9 cellular contexts compared by ENCODE assay signal in the genomic region with DNA sequence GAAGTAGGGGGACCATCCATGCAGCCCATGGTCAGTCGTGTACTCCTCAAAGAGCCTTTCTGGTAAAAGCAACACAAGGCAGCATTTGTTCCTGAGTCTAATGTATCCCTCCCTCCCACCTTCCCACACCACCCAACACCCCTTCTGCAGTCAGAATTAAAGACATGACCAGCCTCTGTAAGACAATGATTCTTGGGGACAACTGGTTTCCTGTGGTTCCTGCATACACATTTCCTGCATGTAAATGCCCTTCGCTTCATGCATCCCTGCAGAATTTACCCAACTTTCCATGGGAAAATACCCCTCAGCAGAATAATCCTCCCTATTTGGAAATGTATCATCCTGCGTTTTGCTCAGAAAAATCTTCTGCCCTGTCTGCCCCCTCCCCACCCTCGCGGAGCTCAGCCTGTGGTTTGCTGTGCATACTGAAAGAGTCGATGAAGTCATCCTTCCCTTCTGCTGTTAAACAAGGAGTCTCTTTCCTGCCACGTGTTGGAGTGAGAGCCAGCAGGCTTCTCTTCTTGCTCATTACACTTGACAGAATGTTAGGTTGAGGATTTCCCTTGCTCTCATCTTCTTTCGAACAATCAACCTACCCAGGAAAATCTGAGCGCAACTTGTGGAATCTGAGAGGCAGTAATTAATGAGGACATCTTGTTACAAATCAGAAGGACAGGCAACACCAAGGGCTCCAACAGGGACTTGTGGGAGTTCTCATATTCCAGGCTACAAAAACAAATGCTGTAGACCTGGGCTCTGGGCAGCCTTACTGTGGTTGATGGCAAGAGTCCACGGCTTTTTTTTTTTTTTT. TPM values are rescaled to one million over a fixed set of nuclear protein-coding genes. Genes with fewer than 3 reads are reported as not detected.
DNase-seq lines count a peak whose midpoint lies in the region; ATAC-seq and TF ChIP-seq lines count a peak whose summit lies in the region.
"Had no signal": no experiment of that assay in that cellular context is flagged by ENCODE, and none has a peak within 500 bp of the region (broad histone marks: within the 10 kb centered on the region; RNA-seq: fewer than 3 reads in every experiment).

No MANE protein-coding gene starts in this region.

- peak overlapping the region; percentile 13 for H3K27ac Mint-ChIP-seq in activated CD4-positive, alpha-beta T cell treated with anti-CD3 and anti-CD28 coated beads, Interleukin-2, amount 10 ng/mL, durations not matched to agents 24 days and 14 days
- no peak overlapping the region for H3K27ac Mint-ChIP-seq in natural killer cell

- no peaks in the 10 kb centered on the region for H3K9me3 Mint-ChIP-seq in activated CD4-positive, alpha-beta T cell treated with anti-CD3 and anti-CD28 coated beads, Interleukin-2, amount 10 ng/mL, durations not matched to agents 24 days and 14 days
- no peaks in the 10 kb centered on the region for H3K9me3 Mint-ChIP-seq in natural killer cell

- peaks cover 0 to 2% (median 0%) of the 10 kb centered on the region in 45 donors for H3K27me3 ChIP-seq in dorsolateral prefrontal cortex

- intact Hi-C loops in activated CD4-positive, alpha-beta T cell treated with anti-CD3 and anti-CD28 coated beads, Interleukin-2, amount 10 ng/mL, durations not matched to agents 24 days and 14 days (cut with micrococcal nuclease) = loop anchor here (5.0 kb wide), 1 partner anchor 40 kb away; no protein-coding TSS in a partner anchor
- intact Hi-C loops in dorsolateral prefrontal cortex (cut with DNase I) = no loop called here
- intact Hi-C loops in natural killer cell (cut with micrococcal nuclease) = no loop called here

- H3K27me3 Mint-ChIP-seq in activated CD4-positive, alpha-beta T cell treated with anti-CD3 and anti-CD28 coated beads, Interleukin-2, amount 10 ng/mL, durations not matched to agents 24 days and 14 days = peaks cover 12% of the 10 kb centered on the region
- peaks cover 7 to 21% of the 10 kb centered on the region in 2 donors for H3K27me3 Mint-ChIP-seq in natural killer cell (ENCODE audit: low read depth in 2 of 2)

- no peaks in the 10 kb centered on the region for H3K36me3 Mint-ChIP-seq in activated CD4-positive, alpha-beta T cell treated with anti-CD3 and anti-CD28 coated beads, Interleukin-2, amount 10 ng/mL, durations not matched to agents 24 days and 14 days (ENCODE audit: low read depth)
- H3K36me3 Mint-ChIP-seq in natural killer cell = no peaks in the 10 kb centered on the region

- DNase-seq in activated CD4-positive, alpha-beta T cell treated with anti-CD3 and anti-CD28 coated beads, Interleukin-2, amount 10 ng/mL, durations not matched to agents 24 days and 14 days = peak; percentile 78
- DNase-seq in activated CD4-positive, alpha-beta T cell treated with anti-CD3 and anti-CD28 coated beads for 4 hours = no peak
- DNase-seq in dorsolateral prefrontal cortex (peak in 7 of 10 donors; percentile 19 to 78 (median 54)), natural killer cell (no peak), cerebellar nuclear complex (lab: John Stamatoyannopoulos, UW) (no peak)

- H3K4me1 Mint-ChIP-seq in activated CD4-positive, alpha-beta T cell treated with anti-CD3 and anti-CD28 coated beads, Interleukin-2, amount 10 ng/mL, durations not matched to agents 24 days and 14 days = peaks cover 14% of the 10 kb centered on the region
- H3K4me1 Mint-ChIP-seq in natural killer cell = peaks cover 10% of the 10 kb centered on the region in 2 donors

- H3K4me3 Mint-ChIP-seq in activated CD4-positive, alpha-beta T cell treated with anti-CD3 and anti-CD28 coated beads, Interleukin-2, amount 10 ng/mL, durations not matched to agents 24 days and 14 days = peak overlapping the region; percentile 73
- no peak overlapping the region for H3K4me3 Mint-ChIP-seq in natural killer cell

- H3K27ac ChIP-seq in dorsolateral prefrontal cortex = peak overlapping the region in 8 of 59 donors; percentile 7 to 70 (median 36)
- H3K27ac ChIP-seq: body of pancreas had no signal

- H3K4me3 ChIP-seq in dorsolateral prefrontal cortex = peak overlapping the region in 53 of 59 donors; percentile 0 to 64 (median 33)
- H3K4me3 ChIP-seq: body of pancreas had no signal

- ATAC-seq in HG02938 (IDR thresholded peaks at IDR 0.05; ENCODE audit: unreplicated experiment) = peak; percentile 69
- peak in 2 of 3 donors; percentile 44 to 45 for ATAC-seq in natural killer cell
- ATAC-seq in HG03457 (IDR thresholded peaks at IDR 0.05; ENCODE audit: unreplicated experiment) = no peak

- TF ChIP-seq CTCF in dorsolateral prefrontal cortex (IDR thresholded peaks at IDR 0.05 in 54 of 56, conservative IDR thresholded peaks at IDR 0.05 in 2 of 56; ENCODE audit: low read depth in 1 of 56, partially characterized antibody in 56 of 56) = no peak
- TF ChIP-seq CTCF in natural killer cell (IDR thresholded peaks at IDR 0.05) = no peak

TF ChIP-seq in PFSK-1, 5 proteins besides CTCF, POLR2A, EP300 and RAD21:
- TF ChIP-seq FOXP2 (optimal IDR thresholded peaks at IDR 0.05; ENCODE audit: borderline replicate concordance, extremely low read depth, extremely low read length, insufficient read depth) = no peak
- peak; percentile 96; the same call in 1 of the 2 replicates for TF ChIP-seq SIN3A (IDR thresholded peaks at IDR 0.05; ENCODE audit: borderline replicate concordance, insufficient read depth, low read length)
- TF ChIP-seq TAF1 (IDR thresholded peaks at IDR 0.05; ENCODE audit: borderline replicate concordance, insufficient read depth, low read length) = peak; percentile 39; the same call in 1 of the 2 replicates
- TF ChIP-seq, protein P1, sequence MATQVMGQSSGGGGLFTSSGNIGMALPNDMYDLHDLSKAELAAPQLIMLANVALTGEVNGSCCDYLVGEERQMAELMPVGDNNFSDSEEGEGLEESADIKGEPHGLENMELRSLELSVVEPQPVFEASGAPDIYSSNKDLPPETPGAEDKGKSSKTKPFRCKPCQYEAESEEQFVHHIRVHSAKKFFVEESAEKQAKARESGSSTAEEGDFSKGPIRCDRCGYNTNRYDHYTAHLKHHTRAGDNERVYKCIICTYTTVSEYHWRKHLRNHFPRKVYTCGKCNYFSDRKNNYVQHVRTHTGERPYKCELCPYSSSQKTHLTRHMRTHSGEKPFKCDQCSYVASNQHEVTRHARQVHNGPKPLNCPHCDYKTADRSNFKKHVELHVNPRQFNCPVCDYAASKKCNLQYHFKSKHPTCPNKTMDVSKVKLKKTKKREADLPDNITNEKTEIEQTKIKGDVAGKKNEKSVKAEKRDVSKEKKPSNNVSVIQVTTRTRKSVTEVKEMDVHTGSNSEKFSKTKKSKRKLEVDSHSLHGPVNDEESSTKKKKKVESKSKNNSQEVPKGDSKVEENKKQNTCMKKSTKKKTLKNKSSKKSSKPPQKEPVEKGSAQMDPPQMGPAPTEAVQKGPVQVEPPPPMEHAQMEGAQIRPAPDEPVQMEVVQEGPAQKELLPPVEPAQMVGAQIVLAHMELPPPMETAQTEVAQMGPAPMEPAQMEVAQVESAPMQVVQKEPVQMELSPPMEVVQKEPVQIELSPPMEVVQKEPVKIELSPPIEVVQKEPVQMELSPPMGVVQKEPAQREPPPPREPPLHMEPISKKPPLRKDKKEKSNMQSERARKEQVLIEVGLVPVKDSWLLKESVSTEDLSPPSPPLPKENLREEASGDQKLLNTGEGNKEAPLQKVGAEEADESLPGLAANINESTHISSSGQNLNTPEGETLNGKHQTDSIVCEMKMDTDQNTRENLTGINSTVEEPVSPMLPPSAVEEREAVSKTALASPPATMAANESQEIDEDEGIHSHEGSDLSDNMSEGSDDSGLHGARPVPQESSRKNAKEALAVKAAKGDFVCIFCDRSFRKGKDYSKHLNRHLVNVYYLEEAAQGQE (IDR thresholded peaks at IDR 0.05; ENCODE audit: insufficient read depth in 1 of 2, low read depth in 2 of 2, low read length in 2 of 2) = no peak
- no peak for TF ChIP-seq POLR2AphosphoS5 (IDR thresholded peaks at IDR 0.05; ENCODE audit: low read depth, low read length)
TF ChIP-seq in PFSK-1: peak in this region for 2.

RNA-seq across cellular contexts. Expression of a gene that starts 4.7 kb away (rescaled TPM):
- total RNA-seq in activated CD4-positive, alpha-beta T cell treated with anti-CD3 and anti-CD28 coated beads, Interleukin-2, amount 10 ng/mL, durations not matched to agents 24 days and 14 days = not detected in 2 replicates
- 0.67 TPM for polyA plus RNA-seq in PFSK-1 (2012; ENCODE audit: insufficient read length, low read depth)
- total RNA-seq in dorsolateral prefrontal cortex (1 to 10 TPM in 1 of 120 experiments, under 1 TPM in 106, not detected in 13; 0.10 to 1.2 (median 0.34) TPM), natural killer cell (not detected)

RNA-seq across cellular contexts. Expression of a gene that starts 49.1 kb away (rescaled TPM):
- 28.9 and 33.5 TPM in 2 replicates for total RNA-seq in activated CD4-positive, alpha-beta T cell treated with anti-CD3 and anti-CD28 coated beads, Interleukin-2, amount 10 ng/mL, durations not matched to agents 24 days and 14 days
- 21.9 TPM for polyA plus RNA-seq in PFSK-1 (2012; ENCODE audit: insufficient read length, low read depth)
- total RNA-seq in dorsolateral prefrontal cortex (10 to 100 TPM; 23.2 to 47.2 (median 33.2) TPM), natural killer cell (10 to 100 TPM; 11.5 to 13.2 (median 12.0) TPM)

Comparison
In these comparisons a context has a peak if more than half of its experiments do, and no peak if none do; other contexts are left out.
1. DNase-seq: peak in activated CD4-positive, alpha-beta T cell treated with anti-CD3 and anti-CD28 coated beads, Interleukin-2, amount 10 ng/mL, durations not matched to agents 24 days and 14 days (single experiment) and dorsolateral prefrontal cortex (7 of 10); none in activated CD4-positive, alpha-beta T cell treated with anti-CD3 and anti-CD28 coated beads for 4 hours (0 of 2), natural killer cell (single experiment) and cerebellar nuclear complex (0 of 2).